Comparison of ENCODE assay signal across 23 cellular contexts in the genomic region with DNA sequence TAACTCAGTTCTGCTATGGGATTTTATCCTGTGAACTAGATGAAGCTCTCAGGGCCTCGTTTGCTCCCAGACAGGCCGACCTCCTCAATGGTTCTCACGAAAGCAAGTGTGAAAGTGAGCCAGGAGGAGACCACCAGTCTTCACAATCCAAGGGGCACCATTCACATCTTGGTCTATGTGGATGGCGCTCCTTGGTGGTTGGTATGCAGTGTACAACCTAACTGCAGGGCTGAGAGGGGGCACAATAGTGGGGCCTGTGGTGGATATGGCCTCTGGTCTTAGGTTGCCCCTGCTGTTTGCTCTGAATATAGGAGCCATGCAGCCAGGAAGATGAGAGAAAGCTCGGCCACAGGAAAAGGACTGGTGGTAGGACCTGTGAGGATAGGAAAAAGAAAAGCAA. TPM values are rescaled to one million over a fixed set of nuclear protein-coding genes. Genes with fewer than 3 reads are reported as not detected.
A peak's percentile ranks its signal among the peaks of the same experiment; 100 is the strongest.
DNase-seq lines count a peak whose midpoint lies in the region; ATAC-seq, FAIRE-seq and TF ChIP-seq lines count a peak whose summit lies in the region.
"Had no signal": no experiment of that assay in that cellular context is flagged by ENCODE, and none has a peak within 500 bp of the region (broad histone marks: within the 10 kb centered on the region; RNA-seq: fewer than 3 reads in every experiment).

No MANE protein-coding gene starts in this region.

- TF ChIP-seq CTCF in HepG2 (CRISPR knock-in tag; IDR thresholded peaks at IDR 0.05) (peak; percentile 28; the same call in 1 of the 2 replicates), right lobe of liver (IDR thresholded peaks at IDR 0.05) (no peak), endodermal cell (conservative IDR thresholded peaks at IDR 0.05) (no peak), gastrocnemius medialis (IDR thresholded peaks at IDR 0.05 in 4 of 5, conservative IDR thresholded peaks at IDR 0.05 in 1 of 5) (no peak)

- H3K23ac ChIP-seq in neuronal stem cell (ENCODE audit: low read depth, low read length, poor library complexity), result peak overlapping the region; percentile 40

- no peak overlapping the region for H4K91ac ChIP-seq in neuronal stem cell (ENCODE audit: low read depth, low read length, poor library complexity)

- CTCF ChIA-PET in HepG2 (lab: Yijun Ruan, JAX; ENCODE audit: low intra/inter-chr PET ratio, low total read pairs), result no interaction called here

- no peaks in the 10 kb centered on the region for H4K20me1 ChIP-seq in HepG2 (ENCODE audit: insufficient read depth, low read length)

- TF ChIP-seq POLR2A in HepG2 (IDR thresholded peaks at IDR 0.05; ENCODE audit: insufficient read depth in 1 of 2, low read depth in 2 of 2, low read length in 2 of 2) (no peak), right lobe of liver (IDR thresholded peaks at IDR 0.05) (no peak), gastrocnemius medialis (IDR thresholded peaks at IDR 0.05) (no peak)

- H3K79me1 ChIP-seq in neuronal stem cell (ENCODE audit: low read depth, low read length), result peaks cover 2% of the 10 kb centered on the region

- in situ Hi-C loops in HepG2 (cut with HindIII; ENCODE audit: extremely low pct_ligation_motif_present, low pct_unique_long_range_greater_than_20kb), result no loop called here
- in situ Hi-C loops in gastrocnemius medialis (cut with MboI; ENCODE audit: low sequenced_read_pairs in 4 of 4), result no loop called here

- TF ChIP-seq EP300 in HepG2 (IDR thresholded peaks at IDR 0.05; ENCODE audit: low read depth in 2 of 2, low read length in 2 of 2) (no peak), HepG2 (CRISPR knock-in tag; IDR thresholded peaks at IDR 0.05; ENCODE audit: borderline replicate concordance) (no peak)

- no peak overlapping the region for H3K27ac ChIP-seq in HepG2 (ENCODE audit: extremely low read length, insufficient read depth, low read length)
- no peak overlapping the region for H3K27ac ChIP-seq in right lobe of liver
- no peak overlapping the region for H3K27ac ChIP-seq in endodermal cell (ENCODE audit: low read depth, low read length)
- no peak overlapping the region for H3K27ac ChIP-seq in neuronal stem cell (replicated peaks; ENCODE audit: low read length)
- no peak overlapping the region for H3K27ac ChIP-seq in gastrocnemius medialis
- H3K27ac ChIP-seq: BLaER1 had no signal

- no peak overlapping the region for H3K18ac ChIP-seq in neuronal stem cell (ENCODE audit: low read length)

- no peak overlapping the region for H3K4me2 ChIP-seq in HepG2 (ENCODE audit: low read depth, low read length)
- H3K4me2 ChIP-seq in neuronal stem cell (ENCODE audit: insufficient read depth, low read length, poor library complexity, severe bottlenecking), result no peak overlapping the region
- H3K4me2 ChIP-seq: BLaER1 had no signal

- H3K9me3 ChIP-seq in HepG2 (ENCODE audit: low read length) (no peaks in the 10 kb centered on the region), right lobe of liver (no peaks in the 10 kb centered on the region), endodermal cell (ENCODE audit: control insufficient read depth, low read length) (no peaks in the 10 kb centered on the region), neuronal stem cell (replicated peaks in 1 of 2; ENCODE audit: control insufficient read depth in 2 of 2, insufficient read depth in 1 of 2, low read depth in 1 of 2, low read length in 2 of 2) (peaks cover 0 to 2% of the 10 kb centered on the region in 2 donors), gastrocnemius medialis (no peaks in the 10 kb centered on the region)
- H3K9me3 ChIP-seq: BLaER1 had no signal

- no TSS peak for BruUV-seq in HepG2 (replicated peaks; lab: Mats Ljungman, UMichigan)

- no peaks in the 10 kb centered on the region for H3K4me1 Mint-ChIP-seq in endodermal cell
- H3K4me1 Mint-ChIP-seq: CD14-positive monocyte, H9 had no signal

- TF ChIP-seq RAD21 in HepG2 (CRISPR knock-in tag; IDR thresholded peaks at IDR 0.05), result no peak

- no peaks in the 10 kb centered on the region for H3K79me2 ChIP-seq in HepG2 (ENCODE audit: insufficient read depth, low read length)

- peak; percentile 37 for ATAC-seq in HepG2
- ATAC-seq in right lobe of liver, result no peak
- no peak for ATAC-seq in gastrocnemius medialis
- ATAC-seq: CD8-positive, alpha-beta T cell; GM12878 had no signal

- H3K36me3 ChIP-seq in HepG2 (replicated peaks in 1 of 2; ENCODE audit: control insufficient read depth in 1 of 2, insufficient read depth in 2 of 2, low read length in 2 of 2), result peaks cover 31 to 71% of the 10 kb centered on the region in 2 experiments
- H3K36me3 ChIP-seq in right lobe of liver, result peaks cover 0 to 64% (median 32%) of the 10 kb centered on the region in 4 donors
- peaks cover 69% of the 10 kb centered on the region for H3K36me3 ChIP-seq in endodermal cell (ENCODE audit: control insufficient read depth, insufficient read depth, low read length)
- peaks cover 16 to 82% of the 10 kb centered on the region in 2 donors for H3K36me3 ChIP-seq in neuronal stem cell (replicated peaks in 1 of 2; ENCODE audit: control insufficient read depth in 2 of 2, insufficient read depth in 2 of 2, low read length in 2 of 2)
- H3K36me3 ChIP-seq in gastrocnemius medialis, result peaks cover 0 to 53% of the 10 kb centered on the region in 2 donors

- H3K27me3 ChIP-seq in HepG2 (ENCODE audit: control insufficient read depth in 1 of 2, insufficient read depth in 2 of 2, low read length in 2 of 2), result no peaks in the 10 kb centered on the region
- no peaks in the 10 kb centered on the region for H3K27me3 ChIP-seq in right lobe of liver
- no peaks in the 10 kb centered on the region for H3K27me3 ChIP-seq in endodermal cell (ENCODE audit: control insufficient read depth, insufficient read depth, low read length, poor library complexity, severe bottlenecking)
- H3K27me3 ChIP-seq in neuronal stem cell (ENCODE audit: control insufficient read depth in 3 of 3, insufficient read depth in 3 of 3, low read depth in 1 of 3, low read length in 3 of 3), result no peaks in the 10 kb centered on the region
- H3K27me3 ChIP-seq in gastrocnemius medialis, result no peaks in the 10 kb centered on the region
- H3K27me3 ChIP-seq: BLaER1 had no signal

- intact Hi-C loops in HepG2 (cut with micrococcal nuclease; ENCODE audit: unreplicated experiment), result no loop called here
- intact Hi-C loops in right lobe of liver (cut with DNase I), result no loop called here
- intact Hi-C loops in gastrocnemius medialis (cut with DNase I; ENCODE audit: low total_unique reads), result no loop called here

- FAIRE-seq in HepG2 (lab: Jason Lieb, UNC), result no peak
- FAIRE-seq: GM12878, H1, HTR-8/SVneo had no signal

- no peak overlapping the region for H2BK120ac ChIP-seq in neuronal stem cell (ENCODE audit: low read depth, low read length)

- H3K4ac ChIP-seq in neuronal stem cell (ENCODE audit: low read length), result no peak overlapping the region

- 92% methylated on average over 5 of the region's 5 CpGs for WGBS in HepG2 (ENCODE audit: low lambda C conversion rate)
- WGBS in right lobe of liver (ENCODE audit: insufficient coverage, low coverage, low lambda C conversion rate, missing lambda C conversion rate), result 94% methylated on average over 2 of the region's 5 CpGs
- WGBS in endodermal cell (ENCODE audit: insufficient coverage in 1 of 2, insufficient read length in 1 of 2), 2 experiments, result 95 to 97% methylated on average over 5 of the region's 5 CpGs
- no CpG with 5 or more reads among the region's 5 CpGs for WGBS in neuronal stem cell (ENCODE audit: extremely low coverage in 2 of 2, insufficient read length in 2 of 2, insufficient replicate concordance in 1 of 2), 2 donors

- H3K4me1 ChIP-seq in HepG2 (ENCODE audit: insufficient read depth, low read length) (peaks cover 5% of the 10 kb centered on the region; the same call in 1 of the 2 replicates), right lobe of liver (no peaks in the 10 kb centered on the region), endodermal cell (ENCODE audit: control insufficient read depth, insufficient read depth, low read length) (no peaks in the 10 kb centered on the region), neuronal stem cell (ENCODE audit: control insufficient read depth in 2 of 2, insufficient read depth in 1 of 2, low read depth in 1 of 2, low read length in 2 of 2) (no peaks in the 10 kb centered on the region), gastrocnemius medialis (no peaks in the 10 kb centered on the region)
- H3K4me1 ChIP-seq: BLaER1 had no signal

- no peak overlapping the region for H4K8ac ChIP-seq in neuronal stem cell (ENCODE audit: low read depth, low read length)

- H3K27me3 Mint-ChIP-seq in endodermal cell (ENCODE audit: insufficient read depth), result no peaks in the 10 kb centered on the region

- H3K27ac Mint-ChIP-seq in endodermal cell, result peak overlapping the region; percentile 5
- H3K27ac Mint-ChIP-seq: CD8-positive, alpha-beta T cell; H9 had no signal

- POLR2A ChIA-PET in HepG2 (lab: Yijun Ruan, JAX), result no interaction called here

- H3K14ac ChIP-seq in neuronal stem cell (ENCODE audit: low read length), result no peak overlapping the region

- H3K4me3 Mint-ChIP-seq in endodermal cell, result no peak overlapping the region
- H3K4me3 Mint-ChIP-seq: CD14-positive monocyte; CD8-positive, alpha-beta T cell; H9 had no signal

- H2AFZ ChIP-seq in HepG2 (ENCODE audit: low read length) (no peak overlapping the region), neuronal stem cell (ENCODE audit: low read length) (no peak overlapping the region)

- peak overlapping the region; percentile 42 for H2BK15ac ChIP-seq in neuronal stem cell (ENCODE audit: low read length)

- no peak for DNase-seq in HepG2 (ENCODE audit: low spot score)
- no peak for DNase-seq in right lobe of liver
- DNase-seq in endodermal cell, result no peak
- DNase-seq in neuronal stem cell (ENCODE audit: low spot score), result no peak
- no peak for DNase-seq in NCI-H2227 (lab: John Stamatoyannopoulos, UW; ENCODE audit: unreplicated experiment)
- no peak for DNase-seq in gastrocnemius medialis
- DNase-seq in SHP77 treated with DMSO at 0.1 percent for 48 hours (lab: John Stamatoyannopoulos, UW), result no peak
- DNase-seq: 8988T; CD8-positive, alpha-beta T cell; COR-L47; DMS 273 treated with DMSO at 0.1 percent for 48 hours; DMS53; DND-41; EL; H9 had no signal

- no peaks in the 10 kb centered on the region for H3K9me3 Mint-ChIP-seq in endodermal cell
- H3K9me3 Mint-ChIP-seq: CD8-positive, alpha-beta T cell; H9 had no signal

- H3K4me3 ChIP-seq in HepG2 (replicated peaks in 1 of 3; ENCODE audit: insufficient read depth in 1 of 3, low read depth in 2 of 3, low read length in 3 of 3) (no peak overlapping the region), right lobe of liver (no peak overlapping the region), endodermal cell (ENCODE audit: low read length) (no peak overlapping the region), neuronal stem cell (ENCODE audit: low read length in 2 of 2) (no peak overlapping the region), gastrocnemius medialis (no peak overlapping the region)
- H3K4me3 ChIP-seq: BLaER1, GM12878 had no signal

- peaks cover 78% of the 10 kb centered on the region for H3K36me3 Mint-ChIP-seq in endodermal cell (ENCODE audit: low read depth)

- no peak overlapping the region for H2AK5ac ChIP-seq in neuronal stem cell (ENCODE audit: low read depth, low read length)

- H2BK12ac ChIP-seq in neuronal stem cell (ENCODE audit: low read length), result no peak overlapping the region

- H3K9ac ChIP-seq in HepG2 (ENCODE audit: insufficient read depth, low read depth, low read length) (no peak overlapping the region), endodermal cell (ENCODE audit: extremely low read depth, low read length, poor library complexity, severe bottlenecking) (no peak overlapping the region), neuronal stem cell (ENCODE audit: low read depth, low read length, poor library complexity) (no peak overlapping the region)
- H3K9ac ChIP-seq: BLaER1 had no signal

- H2BK5ac ChIP-seq in neuronal stem cell (ENCODE audit: low read length), result no peak overlapping the region

RNA-seq across cellular contexts. Expression of a gene that starts 24.7 kb away (rescaled TPM):
- total RNA-seq in HepG2 (2016; rRNA removed; fragmentation: Illumina TruSeq; extraction: Trizol) (38.7 and 46.2 TPM in 2 replicates), right lobe of liver (10 to 100 TPM; 28.8 to 47.5 (median 38.9) TPM), endodermal cell (10 to 100 TPM; 29.3 to 35.3 TPM), gastrocnemius medialis (10 to 100 TPM; 22.8 to 30.9 (median 25.1) TPM)
- total RNA-seq in HepG2 (2016; cell fraction: cytosol; rRNA removed; fragmentation: Illumina TruSeq; extraction: Trizol; ENCODE audit: low read depth), result 9.6 and 10.3 TPM in 2 replicates
- 37.1 and 41.8 TPM in 2 replicates for total RNA-seq in HepG2 (2016; cell fraction: insoluble cytoplasmic fraction; rRNA removed; fragmentation: Illumina TruSeq; extraction: Trizol)
- 26.1 and 27.6 TPM in 2 replicates for total RNA-seq in HepG2 (2016; cell fraction: membrane; rRNA removed; fragmentation: Illumina TruSeq; extraction: Trizol)
- 24.8 and 31.3 TPM in 2 replicates for total RNA-seq in HepG2 (2016; cell fraction: nucleus; rRNA removed; fragmentation: Illumina TruSeq; extraction: Trizol)
- 27.1 and 28.1 TPM in 2 replicates for polyA plus RNA-seq in HepG2 (2011; rRNA removed)
- polyA plus RNA-seq in HepG2 (2011; cell fraction: cytosol; rRNA removed), result 21.8 and 22.0 TPM in 2 replicates
- 35.8 and 38.4 TPM in 2 replicates for polyA plus RNA-seq in HepG2 (2011; cell fraction: nucleus; rRNA removed)
- polyA plus RNA-seq in HepG2 (2012), result 25.7 and 28.0 TPM in 2 replicates
- 4.6 and 5.3 TPM in 2 replicates for polyA plus RNA-seq in HepG2 (2016; cell fraction: cytosol; fragmentation: Illumina TruSeq; extraction: Trizol; ENCODE audit: low read depth)
- 44.5 and 52.1 TPM in 2 replicates for polyA plus RNA-seq in HepG2 (2016; cell fraction: insoluble cytoplasmic fraction; fragmentation: Illumina TruSeq; extraction: Trizol; ENCODE audit: low read depth)
- polyA plus RNA-seq in HepG2 (2016; cell fraction: membrane; fragmentation: Illumina TruSeq; extraction: Trizol; ENCODE audit: low read depth), result 13.3 and 13.6 TPM in 2 replicates
- polyA plus RNA-seq in HepG2 (2016; cell fraction: nucleus; fragmentation: Illumina TruSeq; extraction: Trizol; ENCODE audit: insufficient read depth, low read depth), result 60.9 and 65.2 TPM in 2 replicates
- polyA minus RNA-seq in HepG2 (2011; rRNA and poly(A)+ RNA removed; ENCODE audit: low replicate concordance), result 37.4 and 51.8 TPM in 2 replicates
- 14.8 and 19.4 TPM in 2 replicates for polyA minus RNA-seq in HepG2 (2011; cell fraction: cytosol; rRNA and poly(A)+ RNA removed)
- 23.9 and 26.0 TPM in 2 replicates for polyA minus RNA-seq in HepG2 (2011; cell fraction: nucleus; rRNA and poly(A)+ RNA removed)
- polyA plus RNA-seq in endodermal cell (2013, experiment 1 of 2), result 22.2 TPM
- polyA plus RNA-seq in endodermal cell (2013, experiment 2 of 2), result 21.4 TPM
- polyA plus RNA-seq in neuronal stem cell (2013, experiment 1 of 2), result 8.7 TPM
- 8.4 TPM for polyA plus RNA-seq in neuronal stem cell (2013, experiment 2 of 2)

RNA-seq across cellular contexts. Expression of a gene that starts 25.2 kb away (rescaled TPM):
- total RNA-seq in HepG2 (2016; rRNA removed; fragmentation: Illumina TruSeq; extraction: Trizol), result 30.4 and 35.1 TPM in 2 replicates
- total RNA-seq in HepG2 (2016; cell fraction: cytosol; rRNA removed; fragmentation: Illumina TruSeq; extraction: Trizol; ENCODE audit: low read depth), result 5.9 and 7.6 TPM in 2 replicates
- total RNA-seq in HepG2 (2016; cell fraction: insoluble cytoplasmic fraction; rRNA removed; fragmentation: Illumina TruSeq; extraction: Trizol), result 25.6 and 34.0 TPM in 2 replicates
- total RNA-seq in HepG2 (2016; cell fraction: membrane; rRNA removed; fragmentation: Illumina TruSeq; extraction: Trizol), result 13.2 and 15.4 TPM in 2 replicates
- total RNA-seq in HepG2 (2016; cell fraction: nucleus; rRNA removed; fragmentation: Illumina TruSeq; extraction: Trizol), result 26.9 and 31.0 TPM in 2 replicates
- 38.2 and 41.7 TPM in 2 replicates for polyA plus RNA-seq in HepG2 (2011; rRNA removed)
- 29.0 and 39.2 TPM in 2 replicates for polyA plus RNA-seq in HepG2 (2011; cell fraction: cytosol; rRNA removed)
- 86.1 and 97.2 TPM in 2 replicates for polyA plus RNA-seq in HepG2 (2011; cell fraction: nucleus; rRNA removed)
- 34.9 and 37.3 TPM in 2 replicates for polyA plus RNA-seq in HepG2 (2012)
- 4.4 and 6.6 TPM in 2 replicates for polyA plus RNA-seq in HepG2 (2016; cell fraction: cytosol; fragmentation: Illumina TruSeq; extraction: Trizol; ENCODE audit: low read depth)
- 20.8 and 23.2 TPM in 2 replicates for polyA plus RNA-seq in HepG2 (2016; cell fraction: insoluble cytoplasmic fraction; fragmentation: Illumina TruSeq; extraction: Trizol; ENCODE audit: low read depth)
- polyA plus RNA-seq in HepG2 (2016; cell fraction: membrane; fragmentation: Illumina TruSeq; extraction: Trizol; ENCODE audit: low read depth), result 8.8 and 10.0 TPM in 2 replicates
- 40.0 and 40.3 TPM in 2 replicates for polyA plus RNA-seq in HepG2 (2016; cell fraction: nucleus; fragmentation: Illumina TruSeq; extraction: Trizol; ENCODE audit: insufficient read depth, low read depth)
- 0.12 and 47.7 TPM in 2 replicates for polyA minus RNA-seq in HepG2 (2011; rRNA and poly(A)+ RNA removed; ENCODE audit: low replicate concordance)
- polyA minus RNA-seq in HepG2 (2011; cell fraction: cytosol; rRNA and poly(A)+ RNA removed), result 22.0 and 26.2 TPM in 2 replicates
- polyA minus RNA-seq in HepG2 (2011; cell fraction: nucleus; rRNA and poly(A)+ RNA removed), result 45.7 and 67.4 TPM in 2 replicates
- total RNA-seq in right lobe of liver, result 10 to 100 TPM in 1 of 6 experiments, 1 to 10 TPM in 5; 1.7 to 17.7 (median 5.7) TPM
- total RNA-seq in endodermal cell, result not detected
- polyA plus RNA-seq in endodermal cell (2013, experiment 1 of 2), result not detected
- polyA plus RNA-seq in endodermal cell (2013, experiment 2 of 2), result not detected
- polyA plus RNA-seq in neuronal stem cell (2013, experiment 1 of 2), result 0.07 TPM
- 0.04 TPM for polyA plus RNA-seq in neuronal stem cell (2013, experiment 2 of 2)
- under 1 TPM in 1 of 4 donors, not detected in 3; 0.12 TPM for total RNA-seq in gastrocnemius medialis
- total RNA-seq: A673; CD8-positive, alpha-beta T cell; G401; GM12878 had no signal
- polyA plus RNA-seq: AG04450, CD14-positive monocyte had no signal

RNA-seq across cellular contexts. Expression of a gene that starts 27.5 kb away (rescaled TPM):
- total RNA-seq in HepG2 (2016; rRNA removed; fragmentation: Illumina TruSeq; extraction: Trizol) (4.1 and 4.5 TPM in 2 replicates), right lobe of liver (1 to 10 TPM in 5 of 6 experiments, under 1 TPM in 1; 0.74 to 2.4 (median 1.4) TPM), endodermal cell (not detected), gastrocnemius medialis (not detected)
- 0.44 and 0.61 TPM in 2 replicates for total RNA-seq in HepG2 (2016; cell fraction: cytosol; rRNA removed; fragmentation: Illumina TruSeq; extraction: Trizol; ENCODE audit: low read depth)
- 3.6 and 4.2 TPM in 2 replicates for total RNA-seq in HepG2 (2016; cell fraction: insoluble cytoplasmic fraction; rRNA removed; fragmentation: Illumina TruSeq; extraction: Trizol)
- 2.1 and 2.3 TPM in 2 replicates for total RNA-seq in HepG2 (2016; cell fraction: membrane; rRNA removed; fragmentation: Illumina TruSeq; extraction: Trizol)
- total RNA-seq in HepG2 (2016; cell fraction: nucleus; rRNA removed; fragmentation: Illumina TruSeq; extraction: Trizol), result 4.0 and 4.1 TPM in 2 replicates
- 6.8 and 7.6 TPM in 2 replicates for polyA plus RNA-seq in HepG2 (2011; rRNA removed)
- 3.3 and 4.0 TPM in 2 replicates for polyA plus RNA-seq in HepG2 (2011; cell fraction: cytosol; rRNA removed)
- polyA plus RNA-seq in HepG2 (2011; cell fraction: nucleus; rRNA removed), result 11.9 and 13.4 TPM in 2 replicates
- polyA plus RNA-seq in HepG2 (2012), result 4.9 and 6.0 TPM in 2 replicates
- polyA plus RNA-seq in HepG2 (2016; cell fraction: cytosol; fragmentation: Illumina TruSeq; extraction: Trizol; ENCODE audit: low read depth), result 0.32 and 0.33 TPM in 2 replicates
- 4.6 and 4.8 TPM in 2 replicates for polyA plus RNA-seq in HepG2 (2016; cell fraction: insoluble cytoplasmic fraction; fragmentation: Illumina TruSeq; extraction: Trizol; ENCODE audit: low read depth)
- polyA plus RNA-seq in HepG2 (2016; cell fraction: membrane; fragmentation: Illumina TruSeq; extraction: Trizol; ENCODE audit: low read depth), result 1.0 and 1.3 TPM in 2 replicates
- 8.1 and 9.5 TPM in 2 replicates for polyA plus RNA-seq in HepG2 (2016; cell fraction: nucleus; fragmentation: Illumina TruSeq; extraction: Trizol; ENCODE audit: insufficient read depth, low read depth)
- polyA minus RNA-seq in HepG2 (2011; rRNA and poly(A)+ RNA removed; ENCODE audit: low replicate concordance), result 0.05 and 3.6 TPM in 2 replicates
- polyA minus RNA-seq in HepG2 (2011; cell fraction: cytosol; rRNA and poly(A)+ RNA removed), result 2.0 and 2.2 TPM in 2 replicates
- 4.0 and 5.1 TPM in 2 replicates for polyA minus RNA-seq in HepG2 (2011; cell fraction: nucleus; rRNA and poly(A)+ RNA removed)
- not detected for polyA plus RNA-seq in endodermal cell (2013, experiment 1 of 2)
- polyA plus RNA-seq in endodermal cell (2013, experiment 2 of 2), result not detected
- not detected for polyA plus RNA-seq in neuronal stem cell (2013, experiment 1 of 2)
- not detected for polyA plus RNA-seq in neuronal stem cell (2013, experiment 2 of 2)
- total RNA-seq: A673; CD8-positive, alpha-beta T cell; G401; GM12878; H1 had no signal
- polyA plus RNA-seq: AG04450, CD14-positive monocyte had no signal

RNA-seq across cellular contexts. Expression of a gene that starts 52.6 kb away (rescaled TPM):
- total RNA-seq in HepG2 (2016; rRNA removed; fragmentation: Illumina TruSeq; extraction: Trizol), result 0.13 TPM in 1 of 2 replicates, not detected in the other
- total RNA-seq in HepG2 (2016; cell fraction: cytosol; rRNA removed; fragmentation: Illumina TruSeq; extraction: Trizol; ENCODE audit: low read depth), result not detected in 2 replicates
- 0.09 and 0.10 TPM in 2 replicates for total RNA-seq in HepG2 (2016; cell fraction: insoluble cytoplasmic fraction; rRNA removed; fragmentation: Illumina TruSeq; extraction: Trizol)
- total RNA-seq in HepG2 (2016; cell fraction: membrane; rRNA removed; fragmentation: Illumina TruSeq; extraction: Trizol), result not detected in 2 replicates
- not detected in 2 replicates for total RNA-seq in HepG2 (2016; cell fraction: nucleus; rRNA removed; fragmentation: Illumina TruSeq; extraction: Trizol)
- polyA plus RNA-seq in HepG2 (2011; rRNA removed), result 0.58 and 0.88 TPM in 2 replicates
- 0.39 and 0.55 TPM in 2 replicates for polyA plus RNA-seq in HepG2 (2011; cell fraction: cytosol; rRNA removed)
- polyA plus RNA-seq in HepG2 (2011; cell fraction: nucleus; rRNA removed), result 0.53 and 0.64 TPM in 2 replicates
- 0.29 TPM in 1 of 2 replicates, not detected in the other for polyA plus RNA-seq in HepG2 (2012)
- not detected in 2 replicates for polyA plus RNA-seq in HepG2 (2016; cell fraction: cytosol; fragmentation: Illumina TruSeq; extraction: Trizol; ENCODE audit: low read depth)
- 0.12 TPM in 1 of 2 replicates, not detected in the other for polyA plus RNA-seq in HepG2 (2016; cell fraction: insoluble cytoplasmic fraction; fragmentation: Illumina TruSeq; extraction: Trizol; ENCODE audit: low read depth)
- not detected in 2 replicates for polyA plus RNA-seq in HepG2 (2016; cell fraction: membrane; fragmentation: Illumina TruSeq; extraction: Trizol; ENCODE audit: low read depth)
- not detected in 2 replicates for polyA plus RNA-seq in HepG2 (2016; cell fraction: nucleus; fragmentation: Illumina TruSeq; extraction: Trizol; ENCODE audit: insufficient read depth, low read depth)
- polyA minus RNA-seq in HepG2 (2011; rRNA and poly(A)+ RNA removed; ENCODE audit: low replicate concordance), result 0.21 and 0.82 TPM in 2 replicates
- polyA minus RNA-seq in HepG2 (2011; cell fraction: cytosol; rRNA and poly(A)+ RNA removed), result 0.69 TPM in 1 of 2 replicates, not detected in the other
- 0.64 and 0.75 TPM in 2 replicates for polyA minus RNA-seq in HepG2 (2011; cell fraction: nucleus; rRNA and poly(A)+ RNA removed)
- total RNA-seq in right lobe of liver, result 1 to 10 TPM in 1 of 6 experiments, under 1 TPM in 1, not detected in 4; 0.18 to 5.2 TPM
- total RNA-seq in endodermal cell, result not detected
- not detected for polyA plus RNA-seq in endodermal cell (2013, experiment 1 of 2)
- not detected for polyA plus RNA-seq in endodermal cell (2013, experiment 2 of 2)
- polyA plus RNA-seq in neuronal stem cell (2013, experiment 1 of 2), result not detected
- polyA plus RNA-seq in neuronal stem cell (2013, experiment 2 of 2), result not detected
- not detected for total RNA-seq in gastrocnemius medialis
- total RNA-seq: A673; CD8-positive, alpha-beta T cell; G401; GM12878; H1; H9 had no signal
- polyA plus RNA-seq: AG04450, CD14-positive monocyte, GM12878, H1 had no signal
